ENCODE assay signal across 17 cellular contexts in genomic region chr5:14347522-14347921, GRCh38.
"Had no signal": no experiment of that assay in that cellular context is flagged by ENCODE, and none has a peak within 500 bp of the region (broad histone marks: within the 10 kb centered on the region; RNA-seq: fewer than 3 reads in every experiment).

No MANE protein-coding gene starts in this region.

- ATAC-seq: left ventricle myocardium superior; natural killer cell treated with Interleukin-12 subunit alpha and Interleukin-12 subunit beta and Interleukin-15 and Interleukin-18, amount 100 ng/mL, for 72 hours; right cardiac atrium; stimulated activated naive CD8-positive, alpha-beta T cell treated with anti-CD3 and anti-CD28 coated beads, Interleukin-15, Interleukin-2, amounts not matched to agents 100 U/mL and 50 U/mL, for 24 hours had no signal

- H3K9me3 ChIP-seq: prostate gland, suprapubic skin had no signal

- H3K27me3 Mint-ChIP-seq: activated CD4-positive, alpha-beta T cell treated with anti-CD3 and anti-CD28 coated beads, Interleukin-2, amount 10 ng/mL, durations not matched to agents 7 days and 5 days; activated naive CD8-positive, alpha-beta T cell treated with anti-CD3 and anti-CD28 coated beads for 36 hours; central memory CD8-positive, alpha-beta T cell; natural killer cell treated with Interleukin-12 subunit alpha and Interleukin-12 subunit beta and Interleukin-15 and Interleukin-18, amount 100 ng/mL, for 72 hours had no signal

- H3K27ac Mint-ChIP-seq: activated CD4-positive, alpha-beta T cell treated with anti-CD3 and anti-CD28 coated beads, Interleukin-2, amount 10 ng/mL, durations not matched to agents 7 days and 5 days; activated naive CD8-positive, alpha-beta T cell treated with anti-CD3 and anti-CD28 coated beads for 36 hours; natural killer cell treated with Interleukin-12 subunit alpha and Interleukin-12 subunit beta and Interleukin-15 and Interleukin-18, amount 100 ng/mL, for 72 hours had no signal

- DNase-seq: activated CD4-positive, alpha-beta T cell treated with anti-CD3 and anti-CD28 coated beads, Interleukin-2, amount 10 ng/mL, durations not matched to agents 7 days and 5 days; activated naive CD8-positive, alpha-beta T cell treated with anti-CD3 and anti-CD28 coated beads for 36 hours; brain microvascular endothelial cell; effector CD8-positive, alpha-beta T cell; kidney glomerular epithelial cell; left ventricle myocardium superior; mesendoderm; right cardiac atrium; stimulated activated CD4-positive, alpha-beta T cell treated with anti-CD3 and anti-CD28 coated beads, Interleukin-4, amount 100 ng/mL, for 4 hours; stimulated activated CD8-positive, alpha-beta memory T cell treated with anti-CD3 and anti-CD28 coated beads, Interleukin-4, amount 100 ng/mL, for 48 hours; stimulated activated naive CD8-positive, alpha-beta T cell treated with anti-CD3 and anti-CD28 coated beads, Interleukin-15, Interleukin-2, amounts not matched to agents 100 U/mL and 50 U/mL, for 24 hours; trophoblast cell had no signal

- H3K36me3 Mint-ChIP-seq: activated naive CD8-positive, alpha-beta T cell treated with anti-CD3 and anti-CD28 coated beads for 36 hours; natural killer cell treated with Interleukin-12 subunit alpha and Interleukin-12 subunit beta and Interleukin-15 and Interleukin-18, amount 100 ng/mL, for 72 hours had no signal

- H3K36me3 ChIP-seq: prostate gland had no signal

- H3K4me3 Mint-ChIP-seq: activated CD4-positive, alpha-beta T cell treated with anti-CD3 and anti-CD28 coated beads, Interleukin-2, amount 10 ng/mL, durations not matched to agents 7 days and 5 days; activated naive CD8-positive, alpha-beta T cell treated with anti-CD3 and anti-CD28 coated beads for 36 hours; central memory CD8-positive, alpha-beta T cell; natural killer cell treated with Interleukin-12 subunit alpha and Interleukin-12 subunit beta and Interleukin-15 and Interleukin-18, amount 100 ng/mL, for 72 hours had no signal

- H3K9me3 Mint-ChIP-seq: activated naive CD8-positive, alpha-beta T cell treated with anti-CD3 and anti-CD28 coated beads for 36 hours had no signal

- H3K4me3 ChIP-seq: prostate gland, skin epidermis, suprapubic skin had no signal

- H3K27me3 ChIP-seq: brain microvascular endothelial cell, suprapubic skin had no signal

- H3K4me1 Mint-ChIP-seq: central memory CD8-positive, alpha-beta T cell had no signal

- H3K27ac ChIP-seq: brain microvascular endothelial cell, prostate gland, skin epidermis, suprapubic skin had no signal

- H3K4me1 ChIP-seq: prostate gland had no signal
